ENCODE assay signal across 29 cellular contexts in genomic region chr9:128469070-128469469, GRCh38.
"Had no signal": no experiment of that assay in that cellular context is flagged by ENCODE, and none has a peak within 500 bp of the region (broad histone marks: within the 10 kb centered on the region; RNA-seq: fewer than 3 reads in every experiment).

No MANE protein-coding gene starts in this region.

- H3K9me3 ChIP-seq: esophagus muscularis mucosa, gastroesophageal sphincter, heart left ventricle, mucosa of descending colon, neutrophil, sigmoid colon, testis, tibial artery had no signal

- H3K4me1 Mint-ChIP-seq: memory B cell; mesothelial cell of epicardium; neural crest cell; stimulated activated memory B cell treated with anti-CD40 and anti-IgM and Interleukin-4, amounts not matched to agents 10 μg/mL and 1 μg/mL and 100 μg/mL, for 72 hours had no signal

- H3K4me1 ChIP-seq: esophagus muscularis mucosa, foreskin keratinocyte, gastroesophageal sphincter, heart left ventricle, parathyroid adenoma, sigmoid colon, testis had no signal

- ATAC-seq: foreskin keratinocyte; gastroesophageal sphincter; heart left ventricle; left lobe of liver; mucosa of descending colon; natural killer cell treated with Interleukin-12 subunit alpha and Interleukin-12 subunit beta and Interleukin-15 and Interleukin-18, amount 100 ng/mL, for 72 hours; right cardiac atrium; stimulated activated memory B cell treated with anti-CD40 and anti-IgM and Interleukin-4, amounts not matched to agents 10 μg/mL and 1 μg/mL and 100 μg/mL, for 72 hours; stimulated activated naive CD8-positive, alpha-beta T cell treated with anti-CD3 and anti-CD28 coated beads, Interleukin-15, Interleukin-2, amounts not matched to agents 100 U/mL and 50 U/mL, for 24 hours had no signal

- H3K27ac Mint-ChIP-seq: dendritic cell treated with granulocyte-macrophage colony-stimulating factor and Interleukin-4, amounts not matched to agents 40 ng/mL and 50 ng/mL, for 4 days; memory B cell; mesothelial cell of epicardium; natural killer cell treated with Interleukin-12 subunit alpha and Interleukin-12 subunit beta and Interleukin-15 and Interleukin-18, amount 100 ng/mL, for 72 hours; progenitor cell of endocrine pancreas; stimulated activated memory B cell treated with anti-CD40 and anti-IgM and Interleukin-4, amounts not matched to agents 10 μg/mL and 1 μg/mL and 100 μg/mL, for 72 hours; type B pancreatic cell had no signal

- H3K4me3 ChIP-seq: esophagus muscularis mucosa, gastroesophageal sphincter, heart left ventricle, hepatocyte, lung, mucosa of descending colon, sigmoid colon, testis, tibial artery had no signal

- H3K27me3 Mint-ChIP-seq: dendritic cell treated with granulocyte-macrophage colony-stimulating factor and Interleukin-4, amounts not matched to agents 40 ng/mL and 50 ng/mL, for 4 days; memory B cell; naive B cell; natural killer cell treated with Interleukin-12 subunit alpha and Interleukin-12 subunit beta and Interleukin-15 and Interleukin-18, amount 100 ng/mL, for 72 hours; progenitor cell of endocrine pancreas; stimulated activated memory B cell treated with anti-CD40 and anti-IgM and Interleukin-4, amounts not matched to agents 10 μg/mL and 1 μg/mL and 100 μg/mL, for 72 hours; type B pancreatic cell had no signal

- H3K9me3 Mint-ChIP-seq: dendritic cell treated with granulocyte-macrophage colony-stimulating factor and Interleukin-4, amounts not matched to agents 40 ng/mL and 50 ng/mL, for 4 days; memory B cell; mesothelial cell of epicardium; naive B cell; natural killer cell treated with Interleukin-12 subunit alpha and Interleukin-12 subunit beta and Interleukin-15 and Interleukin-18, amount 100 ng/mL, for 72 hours; neural crest cell; stimulated activated memory B cell treated with anti-CD40 and anti-IgM and Interleukin-4, amounts not matched to agents 10 μg/mL and 1 μg/mL and 100 μg/mL, for 72 hours; type B pancreatic cell had no signal

- H3K27ac ChIP-seq: esophagus muscularis mucosa, foreskin keratinocyte, gastroesophageal sphincter, heart left ventricle, hepatocyte, neutrophil, parathyroid adenoma, sigmoid colon, testis, tibial artery had no signal

- FAIRE-seq: endothelial cell of umbilical vein, kidney had no signal

- H3K4me3 Mint-ChIP-seq: dendritic cell treated with granulocyte-macrophage colony-stimulating factor and Interleukin-4, amounts not matched to agents 40 ng/mL and 50 ng/mL, for 4 days; memory B cell; mesothelial cell of epicardium; naive B cell; natural killer cell treated with Interleukin-12 subunit alpha and Interleukin-12 subunit beta and Interleukin-15 and Interleukin-18, amount 100 ng/mL, for 72 hours; neural crest cell; stimulated activated memory B cell treated with anti-CD40 and anti-IgM and Interleukin-4, amounts not matched to agents 10 μg/mL and 1 μg/mL and 100 μg/mL, for 72 hours; type B pancreatic cell had no signal

- DNase-seq: effector CD8-positive, alpha-beta T cell; foreskin keratinocyte; heart left ventricle; kidney; mucosa of descending colon; naive B cell; right cardiac atrium; sigmoid colon; stimulated activated CD4-positive, alpha-beta T cell treated with anti-CD3 and anti-CD28 coated beads, Interleukin-4, amount 100 ng/mL, for 4 hours; stimulated activated naive CD8-positive, alpha-beta T cell treated with anti-CD3 and anti-CD28 coated beads, Interleukin-15, Interleukin-2, amounts not matched to agents 100 U/mL and 50 U/mL, for 24 hours; substantia nigra; testis; tibial artery had no signal

- H3K27me3 ChIP-seq: esophagus muscularis mucosa, foreskin keratinocyte, gastroesophageal sphincter, heart left ventricle, hepatocyte, neutrophil, sigmoid colon, testis, tibial artery had no signal
